In the genomic region with DNA sequence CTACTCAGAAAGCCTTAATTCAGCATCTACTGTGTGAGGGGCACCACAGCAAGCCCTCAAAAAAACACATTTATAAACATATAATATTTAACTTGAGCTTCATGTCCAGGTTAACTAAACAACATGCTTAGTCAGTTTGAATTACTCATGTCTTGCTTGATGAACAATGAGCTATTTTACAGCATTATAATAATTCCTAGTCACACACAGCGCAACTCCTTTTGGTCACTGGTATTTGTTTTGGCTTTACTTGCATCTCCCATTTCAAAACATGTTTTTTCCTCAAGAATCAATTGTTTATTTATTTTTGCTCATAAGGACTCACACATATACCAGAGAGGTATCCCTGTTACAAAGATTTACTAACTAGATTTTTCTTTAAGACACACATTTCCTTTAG, we compare ENCODE assay signal across 17 cellular contexts.
"Had no signal": no experiment of that assay in that cellular context is flagged by ENCODE, and none has a peak within 500 bp of the region (broad histone marks: within the 10 kb centered on the region; RNA-seq: fewer than 3 reads in every experiment).

No MANE protein-coding gene starts in this region.

- DNase-seq: activated CD4-positive, alpha-beta T cell treated with anti-CD3 and anti-CD28 coated beads, Interleukin-2, amount 50 U/mL, for 1 hour; activated naive CD4-positive, alpha-beta T cell treated with anti-CD3 and anti-CD28 coated beads, Interleukin-2, amount 10 ng/mL, durations not matched to agents 7 days and 5 days; adrenal gland; body of pancreas; dorsolateral prefrontal cortex; esophagus squamous epithelium; heart left ventricle; islet precursor cell; left ventricle myocardium inferior; mesendoderm; nephron progenitor cell; right lobe of liver; stimulated activated CD4-positive, alpha-beta T cell treated with anti-CD3 and anti-CD28 coated beads, Interleukin-12 subunit alpha, Interleukin-12 subunit beta, amount 100 ng/mL, for 4 hours; stimulated activated naive CD4-positive, alpha-beta T cell; T-helper 2 cell; upper lobe of left lung had no signal

- H3K36me3 ChIP-seq: adrenal gland, esophagus squamous epithelium, heart left ventricle, left ventricle myocardium inferior, prostate gland, right lobe of liver, upper lobe of left lung had no signal

- H3K27me3 ChIP-seq: adrenal gland, body of pancreas, dorsolateral prefrontal cortex, esophagus squamous epithelium, heart left ventricle, right lobe of liver, upper lobe of left lung had no signal

- H3K9me3 ChIP-seq: adrenal gland, body of pancreas, esophagus squamous epithelium, heart left ventricle, left ventricle myocardium inferior, prostate gland, right lobe of liver, upper lobe of left lung had no signal

- H3K4me1 ChIP-seq: adrenal gland, body of pancreas, esophagus squamous epithelium, heart left ventricle, left ventricle myocardium inferior, prostate gland, right lobe of liver, upper lobe of left lung had no signal

- ATAC-seq: body of pancreas, heart left ventricle, right lobe of liver had no signal

- H3K27ac ChIP-seq: adrenal gland, body of pancreas, dorsolateral prefrontal cortex, esophagus squamous epithelium, heart left ventricle, left ventricle myocardium inferior, prostate gland, right lobe of liver, upper lobe of left lung had no signal

- H3K4me3 ChIP-seq: adrenal gland, body of pancreas, dorsolateral prefrontal cortex, esophagus squamous epithelium, heart left ventricle, left ventricle myocardium inferior, prostate gland, right lobe of liver, upper lobe of left lung had no signal
